ENCODE assay signal across 7 cellular contexts in the genomic region with DNA sequence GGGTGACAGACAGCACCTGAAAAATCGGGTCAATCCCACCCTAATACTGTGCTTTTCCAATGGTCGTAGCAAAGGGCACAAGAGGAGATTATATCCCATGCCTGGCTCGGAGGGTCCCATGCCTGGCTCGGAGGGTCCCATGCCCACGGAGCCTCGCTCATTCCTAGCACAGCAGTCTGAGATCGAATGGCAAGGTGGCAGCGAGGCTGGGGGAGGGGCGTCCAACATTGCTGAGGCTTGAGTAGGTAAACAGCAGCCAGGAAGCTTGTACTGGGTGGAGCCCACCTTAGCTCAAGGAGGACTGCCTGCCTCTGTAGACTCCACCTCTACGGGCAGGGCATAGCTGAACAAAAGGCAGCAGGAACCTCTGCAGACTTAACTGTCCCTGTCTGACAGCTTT.
"Had no signal": no experiment of that assay in that cellular context is flagged by ENCODE, and none has a peak within 500 bp of the region (broad histone marks: within the 10 kb centered on the region; RNA-seq: fewer than 3 reads in every experiment).

No MANE protein-coding gene starts in this region.

- DNase-seq: GM23248, GOT3, H7, HFFc6, IMR-90 had no signal

- H3K27ac Mint-ChIP-seq: HFFc6 had no signal

- ATAC-seq: HCT116 had no signal

- H3K27ac ChIP-seq: GM23248 had no signal

- H3K9ac ChIP-seq: GM23248 had no signal

- H3K4me3 ChIP-seq: GM23248, HAP-1 had no signal

- H3K36me3 ChIP-seq: HAP-1 had no signal

- H3K4me3 Mint-ChIP-seq: HFFc6 had no signal

- H3K4me1 ChIP-seq: HAP-1 had no signal

- H3K9me3 ChIP-seq: HAP-1 had no signal
